4 cellular contexts compared by ENCODE assay signal in genomic region chr19:51207747-51208146, GRCh38.
A peak's percentile ranks its signal among the peaks of the same experiment; 100 is the strongest.
TF ChIP-seq lines count a peak whose summit lies in the region.

No MANE protein-coding gene starts in this region.

TF ChIP-seq in A549, 52 proteins besides CTCF, POLR2A, EP300 and RAD21:
- TF ChIP-seq HOXA7 (CRISPR knock-in tag; IDR thresholded peaks at IDR 0.05) (no peak), HOXB13 (CRISPR knock-in tag; IDR thresholded peaks at IDR 0.05; ENCODE audit: low read depth) (no peak), HDAC2 (IDR thresholded peaks at IDR 0.05) (no peak), JUNB (IDR thresholded peaks at IDR 0.05) (no peak), NPAS2 (CRISPR knock-in tag; IDR thresholded peaks at IDR 0.05; ENCODE audit: borderline replicate concordance) (no peak), MAFK (IDR thresholded peaks at IDR 0.05; ENCODE audit: partially characterized antibody) (no peak), ZSCAN20 (CRISPR knock-in tag; IDR thresholded peaks at IDR 0.05) (no peak), SMC3 (IDR thresholded peaks at IDR 0.05) (no peak), ZNF302 (CRISPR knock-in tag; IDR thresholded peaks at IDR 0.05) (no peak)
- TF ChIP-seq, protein P1, sequence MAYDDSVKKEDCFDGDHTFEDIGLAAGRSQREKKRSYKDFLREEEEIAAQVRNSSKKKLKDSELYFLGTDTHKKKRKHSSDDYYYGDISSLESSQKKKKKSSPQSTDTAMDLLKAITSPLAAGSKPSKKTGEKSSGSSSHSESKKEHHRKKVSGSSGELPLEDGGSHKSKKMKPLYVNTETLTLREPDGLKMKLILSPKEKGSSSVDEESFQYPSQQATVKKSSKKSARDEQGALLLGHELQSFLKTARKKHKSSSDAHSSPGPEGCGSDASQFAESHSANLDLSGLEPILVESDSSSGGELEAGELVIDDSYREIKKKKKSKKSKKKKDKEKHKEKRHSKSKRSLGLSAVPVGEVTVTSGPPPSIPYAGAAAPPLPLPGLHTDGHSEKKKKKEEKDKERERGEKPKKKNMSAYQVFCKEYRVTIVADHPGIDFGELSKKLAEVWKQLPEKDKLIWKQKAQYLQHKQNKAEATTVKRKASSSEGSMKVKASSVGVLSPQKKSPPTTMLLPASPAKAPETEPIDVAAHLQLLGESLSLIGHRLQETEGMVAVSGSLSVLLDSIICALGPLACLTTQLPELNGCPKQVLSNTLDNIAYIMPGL (CRISPR knock-in tag; IDR thresholded peaks at IDR 0.05; ENCODE audit: borderline replicate concordance), result no peak

TF ChIP-seq in GM12891, 5 proteins besides CTCF, POLR2A, EP300 and RAD21:
- TF ChIP-seq TAF1 (IDR thresholded peaks at IDR 0.05; ENCODE audit: low read depth, low read length), result no peak
- TF ChIP-seq SPI1 (IDR thresholded peaks at IDR 0.05; ENCODE audit: low read depth, low read length), result peak; percentile 31; the same call in 1 of the 2 replicates
TF ChIP-seq in GM12891: peak in this region for 1.

TF ChIP-seq in GM12878, 131 proteins besides CTCF, POLR2A, EP300 and RAD21 (continues in another document):
- TF ChIP-seq IRF4 (IDR thresholded peaks at IDR 0.05; ENCODE audit: low read depth, low read length), result peak; percentile 76
- no peak for TF ChIP-seq NBN (IDR thresholded peaks at IDR 0.05)
- TF ChIP-seq FOXM1 (IDR thresholded peaks at IDR 0.05; ENCODE audit: low read depth, low read length), result no peak
- no peak for TF ChIP-seq TCF3 (IDR thresholded peaks at IDR 0.05; ENCODE audit: borderline replicate concordance, insufficient read depth, low read depth, low read length)
- TF ChIP-seq ZNF274 (IDR thresholded peaks at IDR 0.05; ENCODE audit: insufficient read depth, insufficient read length), result no peak
- TF ChIP-seq SMC3 (IDR thresholded peaks at IDR 0.05; ENCODE audit: borderline replicate concordance, low read length), result no peak
- TF ChIP-seq SMAD5 (IDR thresholded peaks at IDR 0.05; ENCODE audit: low read depth), result no peak
- no peak for TF ChIP-seq BRCA1 (IDR thresholded peaks at IDR 0.05; ENCODE audit: low read depth, low read length)
- TF ChIP-seq BCL11A (IDR thresholded peaks at IDR 0.05; ENCODE audit: low read depth, low read length), result 0 out of 2 replicates have a peak, but pooled peaks have one; percentile 22
- TF ChIP-seq MTA3 (IDR thresholded peaks at IDR 0.05; ENCODE audit: borderline replicate concordance, low read length), result no peak
- TF ChIP-seq NFIC (IDR thresholded peaks at IDR 0.05; ENCODE audit: low read depth, low read length), result no peak
- no peak for TF ChIP-seq E2F4 (IDR thresholded peaks at IDR 0.05; ENCODE audit: low read depth, low read length)
- TF ChIP-seq MLLT1 (IDR thresholded peaks at IDR 0.05), result no peak
- TF ChIP-seq CBX5 (IDR thresholded peaks at IDR 0.05; ENCODE audit: low read depth), result no peak
- peak; percentile 72 for TF ChIP-seq RUNX3 (IDR thresholded peaks at IDR 0.05; ENCODE audit: low read length)
- no peak for TF ChIP-seq CREM (IDR thresholded peaks at IDR 0.05; ENCODE audit: low read depth)
- peak; percentile 54; the same call in 1 of the 2 replicates for TF ChIP-seq JUNB (IDR thresholded peaks at IDR 0.05)
- peak; percentile 86 for TF ChIP-seq MEF2A (IDR thresholded peaks at IDR 0.05; ENCODE audit: insufficient read depth, low read depth, low read length)
- TF ChIP-seq ZBED1 (IDR thresholded peaks at IDR 0.05; ENCODE audit: borderline replicate concordance), result no peak
- 0 out of 2 replicates have a peak, but pooled peaks have one; percentile 29 for TF ChIP-seq SPI1 (IDR thresholded peaks at IDR 0.05; ENCODE audit: borderline replicate concordance, insufficient read depth, low read depth, low read length)
- TF ChIP-seq, protein P2, sequence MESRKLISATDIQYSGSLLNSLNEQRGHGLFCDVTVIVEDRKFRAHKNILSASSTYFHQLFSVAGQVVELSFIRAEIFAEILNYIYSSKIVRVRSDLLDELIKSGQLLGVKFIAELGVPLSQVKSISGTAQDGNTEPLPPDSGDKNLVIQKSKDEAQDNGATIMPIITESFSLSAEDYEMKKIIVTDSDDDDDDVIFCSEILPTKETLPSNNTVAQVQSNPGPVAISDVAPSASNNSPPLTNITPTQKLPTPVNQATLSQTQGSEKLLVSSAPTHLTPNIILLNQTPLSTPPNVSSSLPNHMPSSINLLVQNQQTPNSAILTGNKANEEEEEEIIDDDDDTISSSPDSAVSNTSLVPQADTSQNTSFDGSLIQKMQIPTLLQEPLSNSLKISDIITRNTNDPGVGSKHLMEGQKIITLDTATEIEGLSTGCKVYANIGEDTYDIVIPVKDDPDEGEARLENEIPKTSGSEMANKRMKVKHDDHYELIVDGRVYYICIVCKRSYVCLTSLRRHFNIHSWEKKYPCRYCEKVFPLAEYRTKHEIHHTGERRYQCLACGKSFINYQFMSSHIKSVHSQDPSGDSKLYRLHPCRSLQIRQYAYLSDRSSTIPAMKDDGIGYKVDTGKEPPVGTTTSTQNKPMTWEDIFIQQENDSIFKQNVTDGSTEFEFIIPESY (IDR thresholded peaks at IDR 0.05), result no peak
- TF ChIP-seq, protein P3, sequence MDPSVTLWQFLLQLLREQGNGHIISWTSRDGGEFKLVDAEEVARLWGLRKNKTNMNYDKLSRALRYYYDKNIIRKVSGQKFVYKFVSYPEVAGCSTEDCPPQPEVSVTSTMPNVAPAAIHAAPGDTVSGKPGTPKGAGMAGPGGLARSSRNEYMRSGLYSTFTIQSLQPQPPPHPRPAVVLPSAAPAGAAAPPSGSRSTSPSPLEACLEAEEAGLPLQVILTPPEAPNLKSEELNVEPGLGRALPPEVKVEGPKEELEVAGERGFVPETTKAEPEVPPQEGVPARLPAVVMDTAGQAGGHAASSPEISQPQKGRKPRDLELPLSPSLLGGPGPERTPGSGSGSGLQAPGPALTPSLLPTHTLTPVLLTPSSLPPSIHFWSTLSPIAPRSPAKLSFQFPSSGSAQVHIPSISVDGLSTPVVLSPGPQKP (IDR thresholded peaks at IDR 0.05; ENCODE audit: low read depth, low read length), result no peak

TF ChIP-seq in WTC11, 78 proteins besides CTCF, POLR2A, EP300 and RAD21:
- TF ChIP-seq, protein P4, sequence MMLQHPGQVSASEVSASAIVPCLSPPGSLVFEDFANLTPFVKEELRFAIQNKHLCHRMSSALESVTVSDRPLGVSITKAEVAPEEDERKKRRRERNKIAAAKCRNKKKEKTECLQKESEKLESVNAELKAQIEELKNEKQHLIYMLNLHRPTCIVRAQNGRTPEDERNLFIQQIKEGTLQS (CRISPR knock-in tag; conservative IDR thresholded peaks at IDR 0.05), result no peak
- TF ChIP-seq JUN (CRISPR knock-in tag; IDR thresholded peaks at IDR 0.05) (no peak), NR2C2 (CRISPR knock-in tag; IDR thresholded peaks at IDR 0.05) (no peak), ZNF423 (CRISPR knock-in tag; IDR thresholded peaks at IDR 0.05) (no peak), SOX15 (CRISPR knock-in tag; IDR thresholded peaks at IDR 0.05) (no peak), KAT7 (CRISPR knock-in tag; IDR thresholded peaks at IDR 0.05; ENCODE audit: borderline replicate concordance) (no peak), USF1 (CRISPR knock-in tag; IDR thresholded peaks at IDR 0.05) (no peak), ZNF416 (CRISPR knock-in tag; IDR thresholded peaks at IDR 0.05) (no peak), SMAD3 (CRISPR knock-in tag; IDR thresholded peaks at IDR 0.05; ENCODE audit: borderline replicate concordance) (no peak), PREB (CRISPR knock-in tag; IDR thresholded peaks at IDR 0.05; ENCODE audit: borderline replicate concordance) (no peak)
- TF ChIP-seq, protein P5, sequence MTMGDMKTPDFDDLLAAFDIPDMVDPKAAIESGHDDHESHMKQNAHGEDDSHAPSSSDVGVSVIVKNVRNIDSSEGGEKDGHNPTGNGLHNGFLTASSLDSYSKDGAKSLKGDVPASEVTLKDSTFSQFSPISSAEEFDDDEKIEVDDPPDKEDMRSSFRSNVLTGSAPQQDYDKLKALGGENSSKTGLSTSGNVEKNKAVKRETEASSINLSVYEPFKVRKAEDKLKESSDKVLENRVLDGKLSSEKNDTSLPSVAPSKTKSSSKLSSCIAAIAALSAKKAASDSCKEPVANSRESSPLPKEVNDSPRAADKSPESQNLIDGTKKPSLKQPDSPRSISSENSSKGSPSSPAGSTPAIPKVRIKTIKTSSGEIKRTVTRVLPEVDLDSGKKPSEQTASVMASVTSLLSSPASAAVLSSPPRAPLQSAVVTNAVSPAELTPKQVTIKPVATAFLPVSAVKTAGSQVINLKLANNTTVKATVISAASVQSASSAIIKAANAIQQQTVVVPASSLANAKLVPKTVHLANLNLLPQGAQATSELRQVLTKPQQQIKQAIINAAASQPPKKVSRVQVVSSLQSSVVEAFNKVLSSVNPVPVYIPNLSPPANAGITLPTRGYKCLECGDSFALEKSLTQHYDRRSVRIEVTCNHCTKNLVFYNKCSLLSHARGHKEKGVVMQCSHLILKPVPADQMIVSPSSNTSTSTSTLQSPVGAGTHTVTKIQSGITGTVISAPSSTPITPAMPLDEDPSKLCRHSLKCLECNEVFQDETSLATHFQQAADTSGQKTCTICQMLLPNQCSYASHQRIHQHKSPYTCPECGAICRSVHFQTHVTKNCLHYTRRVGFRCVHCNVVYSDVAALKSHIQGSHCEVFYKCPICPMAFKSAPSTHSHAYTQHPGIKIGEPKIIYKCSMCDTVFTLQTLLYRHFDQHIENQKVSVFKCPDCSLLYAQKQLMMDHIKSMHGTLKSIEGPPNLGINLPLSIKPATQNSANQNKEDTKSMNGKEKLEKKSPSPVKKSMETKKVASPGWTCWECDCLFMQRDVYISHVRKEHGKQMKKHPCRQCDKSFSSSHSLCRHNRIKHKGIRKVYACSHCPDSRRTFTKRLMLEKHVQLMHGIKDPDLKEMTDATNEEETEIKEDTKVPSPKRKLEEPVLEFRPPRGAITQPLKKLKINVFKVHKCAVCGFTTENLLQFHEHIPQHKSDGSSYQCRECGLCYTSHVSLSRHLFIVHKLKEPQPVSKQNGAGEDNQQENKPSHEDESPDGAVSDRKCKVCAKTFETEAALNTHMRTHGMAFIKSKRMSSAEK (CRISPR knock-in tag; IDR thresholded peaks at IDR 0.05; ENCODE audit: borderline replicate concordance), result no peak
- TF ChIP-seq, protein P6, sequence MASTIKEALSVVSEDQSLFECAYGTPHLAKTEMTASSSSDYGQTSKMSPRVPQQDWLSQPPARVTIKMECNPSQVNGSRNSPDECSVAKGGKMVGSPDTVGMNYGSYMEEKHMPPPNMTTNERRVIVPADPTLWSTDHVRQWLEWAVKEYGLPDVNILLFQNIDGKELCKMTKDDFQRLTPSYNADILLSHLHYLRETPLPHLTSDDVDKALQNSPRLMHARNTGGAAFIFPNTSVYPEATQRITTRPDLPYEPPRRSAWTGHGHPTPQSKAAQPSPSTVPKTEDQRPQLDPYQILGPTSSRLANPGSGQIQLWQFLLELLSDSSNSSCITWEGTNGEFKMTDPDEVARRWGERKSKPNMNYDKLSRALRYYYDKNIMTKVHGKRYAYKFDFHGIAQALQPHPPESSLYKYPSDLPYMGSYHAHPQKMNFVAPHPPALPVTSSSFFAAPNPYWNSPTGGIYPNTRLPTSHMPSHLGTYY (CRISPR knock-in tag; IDR thresholded peaks at IDR 0.05), result no peak
